In genomic region chr6:158474961-158475343, GRCh38 we compare ENCODE assay signal across 8 cellular contexts.
DNase-seq lines count a peak whose midpoint lies in the region; ATAC-seq and TF ChIP-seq lines count a peak whose summit lies in the region.

No MANE protein-coding gene starts in this region.

- peak; percentile 8 for ATAC-seq in GM21576 (IDR thresholded peaks at IDR 0.05; ENCODE audit: unreplicated experiment)
- no peak for ATAC-seq in aorta (ENCODE audit: low FRiP score)
- ATAC-seq in HG02852 (IDR thresholded peaks at IDR 0.05; ENCODE audit: unreplicated experiment): no peak
- ATAC-seq in left lung: no peak

- no peaks in the 10 kb centered on the region for H3K27me3 ChIP-seq in aorta (ENCODE audit: control insufficient read depth in 1 of 2, insufficient read depth in 2 of 2, low read length in 1 of 2)
- H3K27me3 ChIP-seq in left lung: no peaks in the 10 kb centered on the region

- H3K4me3 ChIP-seq in aorta (ENCODE audit: low read length in 2 of 2): no peak overlapping the region
- no peak overlapping the region for H3K4me3 ChIP-seq in left lung

- H3K27ac ChIP-seq in aorta (ENCODE audit: low read depth in 1 of 2, low read length in 2 of 2) (no peak overlapping the region), left lung (no peak overlapping the region)

- H3K4me1 Mint-ChIP-seq in CD14-positive monocyte: peaks cover 10% of the 10 kb centered on the region

- H3K27me3 Mint-ChIP-seq in CD14-positive monocyte (ENCODE audit: low read depth in 3 of 3): peaks cover 0 to 3% (median 2%) of the 10 kb centered on the region in 3 donors

- H3K9me3 ChIP-seq in aorta (ENCODE audit: control insufficient read depth, low read length) (no peaks in the 10 kb centered on the region), left lung (no peaks in the 10 kb centered on the region)

- H3K36me3 ChIP-seq in aorta (ENCODE audit: control insufficient read depth in 1 of 2, insufficient read depth in 2 of 2, low read length in 1 of 2) (peaks cover 0 to 2% of the 10 kb centered on the region in 2 donors), left lung (peaks cover 0 to 17% of the 10 kb centered on the region in 2 donors)

- H3K36me3 Mint-ChIP-seq in CD14-positive monocyte: peaks cover 37 to 38% of the 10 kb centered on the region in 2 donors

- H3K4me1 ChIP-seq in aorta (ENCODE audit: control insufficient read depth in 1 of 2, insufficient read depth in 2 of 2, low read length in 2 of 2) (no peaks in the 10 kb centered on the region), left lung (no peaks in the 10 kb centered on the region)

- no peak for TF ChIP-seq CTCF in CD14-positive monocyte (IDR thresholded peaks at IDR 0.05)
- TF ChIP-seq CTCF in left lung (IDR thresholded peaks at IDR 0.05): no peak

- WGBS in aorta, 2 donors: 65 to 66% methylated on average over 5 of the region's 5 CpGs

- peaks cover 0 to 2% (median 0%) of the 10 kb centered on the region in 7 donors for H3K9me3 Mint-ChIP-seq in CD14-positive monocyte

- DNase-seq in COLO668 (lab: John Stamatoyannopoulos, UW; ENCODE audit: unreplicated experiment): peak; percentile 39
- peak; percentile 85 for DNase-seq in NCI-H510A treated with DMSO at 0.1 percent for 48 hours (lab: John Stamatoyannopoulos, UW)
- peak; percentile 17 for DNase-seq in fibroblast of peridontal ligament (ENCODE audit: extremely low read depth)
- DNase-seq in aorta: no peak
- no peak for DNase-seq in CD14-positive monocyte (ENCODE audit: low spot score)
- DNase-seq in left lung: no peak

- peak overlapping the region in 1 of 7 donors; percentile 34 for H3K27ac Mint-ChIP-seq in CD14-positive monocyte

- intact Hi-C loops in aorta (cut with DNase I): no loop called here
- intact Hi-C loops in CD14-positive monocyte (cut with micrococcal nuclease): no loop called here
- intact Hi-C loops in left lung (cut with DNase I): no loop called here

- H3K4me3 Mint-ChIP-seq in CD14-positive monocyte: no peak overlapping the region

Comparison
In these comparisons a context has a peak if more than half of its experiments do, and no peak if none do; other contexts are left out.
1. DNase-seq: peak in COLO668 (single experiment), NCI-H510A treated with DMSO at 0.1 percent for 48 hours (single experiment) and fibroblast of peridontal ligament (single experiment); none in aorta (0 of 2), CD14-positive monocyte (single experiment) and left lung (0 of 2).